In genomic region chr1:1068374-1069060, GRCh38 we compare ENCODE assay signal across 6 cellular contexts. TPM values are rescaled to one million over a fixed set of nuclear protein-coding genes. Genes with fewer than 3 reads are reported as not detected.
DNase-seq lines count a peak whose midpoint lies in the region; ATAC-seq lines count a peak whose summit lies in the region.

No MANE protein-coding gene starts in this region.

- peak in 1 of 2 donors; percentile 5 for ATAC-seq in activated T-cell treated with anti-CD3 and anti-CD28 coated beads, Interleukin-2, amount 50 U/mL, for 4 hours
- ATAC-seq in left colon, result peak; percentile 83
- ATAC-seq in HG03159 (IDR thresholded peaks at IDR 0.05; ENCODE audit: unreplicated experiment), result no peak
- no peak for ATAC-seq in HG03460 (IDR thresholded peaks at IDR 0.05; ENCODE audit: unreplicated experiment)

- no peaks in the 10 kb centered on the region for H3K36me3 Mint-ChIP-seq in activated T-cell treated with anti-CD3 and anti-CD28 coated beads, Interleukin-2, amount 50 U/mL, for 4 hours (ENCODE audit: insufficient read depth)

- DNase-seq in stimulated activated CD4-positive, alpha-beta T cell treated with anti-CD3 and anti-CD28 coated beads, Interleukin-4, amount 100 ng/mL, for 4 hours, result peak; percentile 30 to 42
- DNase-seq in stimulated activated CD4-positive, alpha-beta T cell treated with anti-CD3 and anti-CD28 coated beads, Interleukin-12 subunit alpha, Interleukin-12 subunit beta, amount 100 ng/mL, for 4 hours, result no peak
- DNase-seq in activated T-cell treated with anti-CD3 and anti-CD28 coated beads, Interleukin-2, amount 50 U/mL, for 4 hours, result peak; percentile 45
- peak; percentile 77 to 92 for DNase-seq in left colon

- peak overlapping the region; percentile 66 for H3K4me3 Mint-ChIP-seq in activated T-cell treated with anti-CD3 and anti-CD28 coated beads, Interleukin-2, amount 50 U/mL, for 4 hours

- H3K27me3 Mint-ChIP-seq in activated T-cell treated with anti-CD3 and anti-CD28 coated beads, Interleukin-2, amount 50 U/mL, for 4 hours (ENCODE audit: low read depth), result peaks cover 7% of the 10 kb centered on the region

- intact Hi-C loops in left colon (cut with DNase I, micrococcal nuclease), result loop anchor here (5.0 to 10.0 kb wide), 2 partner anchors 84 to 86 kb away; partner anchors contain the start of gene PERM1 (in 2 of the 2)

- no peaks in the 10 kb centered on the region for H3K9me3 Mint-ChIP-seq in activated T-cell treated with anti-CD3 and anti-CD28 coated beads, Interleukin-2, amount 50 U/mL, for 4 hours

- H3K4me1 Mint-ChIP-seq in activated T-cell treated with anti-CD3 and anti-CD28 coated beads, Interleukin-2, amount 50 U/mL, for 4 hours (ENCODE audit: low read depth), result peaks cover 18% of the 10 kb centered on the region

RNA-seq across cellular contexts. Expression of gene RNF223, which starts 5.6 kb away (rescaled TPM):
- total RNA-seq in activated T-cell treated with anti-CD3 and anti-CD28 coated beads, Interleukin-2, amount 50 U/mL, for 4 hours, result under 1 TPM in 1 of 3 donors, not detected in 2; 0.16 TPM
- 1 to 10 TPM; 3.4 to 5.3 TPM for total RNA-seq in left colon

RNA-seq across cellular contexts. Expression of gene C1orf159, which starts 47.4 kb away (rescaled TPM):
- 10 to 100 TPM; 22.3 to 27.6 (median 26.8) TPM for total RNA-seq in activated T-cell treated with anti-CD3 and anti-CD28 coated beads, Interleukin-2, amount 50 U/mL, for 4 hours
- total RNA-seq in left colon, result 10 to 100 TPM; 17.6 to 28.6 TPM

RNA-seq across cellular contexts. Expression of gene AGRN, which starts 48.6 kb away (rescaled TPM):
- 10 to 100 TPM; 12.0 to 18.0 (median 15.2) TPM for total RNA-seq in activated T-cell treated with anti-CD3 and anti-CD28 coated beads, Interleukin-2, amount 50 U/mL, for 4 hours
- total RNA-seq in left colon, result 10 to 100 TPM; 54.0 to 59.5 TPM

RNA-seq across cellular contexts. Expression of gene ISG15, which starts 55.2 kb away (rescaled TPM):
- 10 to 100 TPM; 22.3 to 23.7 (median 22.9) TPM for total RNA-seq in activated T-cell treated with anti-CD3 and anti-CD28 coated beads, Interleukin-2, amount 50 U/mL, for 4 hours
- 10 to 100 TPM; 31.2 to 37.9 TPM for total RNA-seq in left colon
